16 cellular contexts compared by ENCODE assay signal in the genomic region with DNA sequence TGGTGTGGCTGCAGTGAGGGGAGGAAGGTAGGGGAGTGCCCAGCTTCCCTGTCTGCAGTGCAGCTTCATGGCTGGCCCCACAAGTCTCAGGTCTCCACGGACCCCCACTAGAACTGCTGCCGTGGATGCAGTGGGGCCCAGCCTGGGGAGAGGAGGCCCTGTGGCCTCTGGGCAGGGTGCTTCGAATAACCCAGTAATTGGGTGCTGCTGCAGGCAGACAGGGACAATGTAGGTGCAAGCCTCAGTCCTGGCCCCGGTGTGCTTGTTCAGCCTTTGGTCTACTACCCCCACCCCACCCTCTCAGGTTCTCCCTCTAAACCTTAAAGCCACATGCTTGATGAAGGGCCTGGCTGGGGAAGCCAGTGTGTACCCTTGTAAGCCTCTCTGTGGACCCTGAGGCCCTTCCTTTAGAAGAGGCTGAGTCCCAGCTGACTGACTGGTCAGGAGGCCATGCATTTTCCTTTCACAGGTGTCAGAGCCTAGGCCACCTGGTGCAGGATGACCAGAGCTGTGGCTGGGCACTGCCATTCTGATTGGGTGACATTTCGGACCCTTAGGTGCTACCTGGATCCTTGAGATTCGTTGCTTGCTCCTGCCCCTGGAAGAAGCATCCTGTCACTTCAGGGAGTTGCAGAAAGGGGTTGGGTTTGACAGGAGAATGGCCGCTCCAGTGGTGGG.
"Had no signal": no experiment of that assay in that cellular context is flagged by ENCODE, and none has a peak within 500 bp of the region (broad histone marks: within the 10 kb centered on the region; RNA-seq: fewer than 3 reads in every experiment).

No MANE protein-coding gene starts in this region.

- ATAC-seq: heart left ventricle, right cardiac atrium had no signal

- H3K9me3 ChIP-seq: neutrophil had no signal

- H3K27me3 Mint-ChIP-seq: dendritic cell treated with granulocyte-macrophage colony-stimulating factor and Interleukin-4, amounts not matched to agents 40 ng/mL and 50 ng/mL, for 4 days; naive B cell; type B pancreatic cell had no signal

- H3K4me3 ChIP-seq: heart left ventricle, uterus had no signal

- H3K27me3 ChIP-seq: heart left ventricle, neutrophil, uterus had no signal

- DNase-seq: foreskin melanocyte; heart left ventricle; hippocampal formation; kidney glomerular epithelial cell; mesendoderm; naive B cell; posterior cingulate gyrus; right cardiac atrium; small intestine; stimulated activated CD4-positive, alpha-beta T cell treated with anti-CD3 and anti-CD28 coated beads, Interleukin-2, amount 100 ng/mL, for 48 hours; stimulated activated naive CD4-positive, alpha-beta T cell treated with Interleukin-2 at 50 U/mL for 16 hours; uterus had no signal

- H3K4me1 ChIP-seq: uterus had no signal

- H3K4me3 Mint-ChIP-seq: dendritic cell treated with granulocyte-macrophage colony-stimulating factor and Interleukin-4, amounts not matched to agents 40 ng/mL and 50 ng/mL, for 4 days; nephron; type B pancreatic cell had no signal

- H3K36me3 ChIP-seq: neutrophil, uterus had no signal

- H3K27ac ChIP-seq: heart left ventricle, neutrophil, uterus had no signal

- H3K27ac Mint-ChIP-seq: dendritic cell treated with granulocyte-macrophage colony-stimulating factor and Interleukin-4, amounts not matched to agents 40 ng/mL and 50 ng/mL, for 4 days; naive B cell; type B pancreatic cell had no signal
